20 cellular contexts compared by ENCODE assay signal in genomic region chr16:22086440-22086839, GRCh38. TPM values are rescaled to one million over a fixed set of nuclear protein-coding genes. Genes with fewer than 3 reads are reported as not detected.
DNase-seq lines count a peak whose midpoint lies in the region; ATAC-seq and TF ChIP-seq lines count a peak whose summit lies in the region.
"Had no signal": no experiment of that assay in that cellular context is flagged by ENCODE, and none has a peak within 500 bp of the region (broad histone marks: within the 10 kb centered on the region; RNA-seq: fewer than 3 reads in every experiment).

No MANE protein-coding gene starts in this region.

- DNase-seq in activated CD4-positive, alpha-beta T cell treated with anti-CD3 and anti-CD28 coated beads, Interleukin-2, amount 10 ng/mL, durations not matched to agents 7 days and 5 days, result no peak
- DNase-seq in activated CD4-positive, alpha-beta T cell treated with anti-CD3 and anti-CD28 coated beads, Interleukin-2, amount 50 U/mL, for 1 hour, result no peak
- DNase-seq in CD4-positive, alpha-beta memory T cell, result no peak
- DNase-seq in T-helper 17 cell (no peak), nephron progenitor cell (no peak), COLO829 (ENCODE audit: low spot score) (no peak)
- DNase-seq: ACHN; BE2C; C1 segment of cervical spinal cord; Caco-2; Calu3; CD4-positive, CD25-positive, alpha-beta regulatory T cell; CD8-positive, alpha-beta memory T cell; DMS79 treated with DMSO at 0.1 percent for 48 hours; GF-D8 had no signal

- peaks cover 5% of the 10 kb centered on the region for H3K36me3 Mint-ChIP-seq in activated CD4-positive, alpha-beta T cell treated with anti-CD3 and anti-CD28 coated beads, Interleukin-2, amount 10 ng/mL, durations not matched to agents 7 days and 5 days (ENCODE audit: low read depth)
- H3K36me3 Mint-ChIP-seq in CD4-positive, alpha-beta memory T cell, result peaks cover 23 to 27% of the 10 kb centered on the region in 2 donors
- H3K36me3 Mint-ChIP-seq in T-helper 17 cell (ENCODE audit: low read depth) (peaks cover 6% of the 10 kb centered on the region), nephron progenitor cell (ENCODE audit: low read depth) (peaks cover 10% of the 10 kb centered on the region)

- no peaks in the 10 kb centered on the region for H3K4me1 Mint-ChIP-seq in activated CD4-positive, alpha-beta T cell treated with anti-CD3 and anti-CD28 coated beads, Interleukin-2, amount 10 ng/mL, durations not matched to agents 7 days and 5 days
- H3K4me1 Mint-ChIP-seq in CD4-positive, alpha-beta memory T cell, result no peaks in the 10 kb centered on the region
- no peaks in the 10 kb centered on the region for H3K4me1 Mint-ChIP-seq in T-helper 17 cell
- H3K4me1 Mint-ChIP-seq in nephron progenitor cell, result no peaks in the 10 kb centered on the region
- H3K4me1 Mint-ChIP-seq: CD14-positive monocyte; CD8-positive, alpha-beta memory T cell had no signal

- no peak for ATAC-seq in T-helper 17 cell
- ATAC-seq in GM19397 (IDR thresholded peaks at IDR 0.05; ENCODE audit: unreplicated experiment), result no peak

- POLR2A ChIA-PET in activated CD4-positive, alpha-beta T cell treated with anti-CD3 and anti-CD28 coated beads, Interleukin-2, amount 10 ng/mL, durations not matched to agents 7 days and 5 days (lab: Charles Lee), result no interaction called here
- POLR2A ChIA-PET in CD4-positive, alpha-beta memory T cell (lab: Charles Lee; ENCODE audit: partially characterized antibody), result no interaction called here

- H3K4me3 Mint-ChIP-seq in activated CD4-positive, alpha-beta T cell treated with anti-CD3 and anti-CD28 coated beads, Interleukin-2, amount 10 ng/mL, durations not matched to agents 7 days and 5 days, result no peak overlapping the region
- H3K4me3 Mint-ChIP-seq in CD4-positive, alpha-beta memory T cell, result no peak overlapping the region
- H3K4me3 Mint-ChIP-seq in T-helper 17 cell (no peak overlapping the region), nephron progenitor cell (no peak overlapping the region)
- H3K4me3 Mint-ChIP-seq: CD14-positive monocyte; CD4-positive, CD25-positive, alpha-beta regulatory T cell; CD8-positive, alpha-beta memory T cell had no signal

- H3K27ac ChIP-seq in CD4-positive, alpha-beta memory T cell (ENCODE audit: low read depth, low read length), result no peak overlapping the region
- H3K27ac ChIP-seq: 22Rv1, BLaER1 had no signal

- no peak for TF ChIP-seq CTCF in nephron progenitor cell (IDR thresholded peaks at IDR 0.05)

- H3K4me1 ChIP-seq in CD4-positive, alpha-beta memory T cell (ENCODE audit: insufficient read depth, low read length), result no peaks in the 10 kb centered on the region
- H3K4me1 ChIP-seq: BE2C, BLaER1, Caco-2 had no signal

- H3K9me3 ChIP-seq in CD4-positive, alpha-beta memory T cell (ENCODE audit: control insufficient read depth in 1 of 2, low read length in 2 of 2), result no peaks in the 10 kb centered on the region
- no peaks in the 10 kb centered on the region for H3K9me3 ChIP-seq in T-helper 17 cell (ENCODE audit: control insufficient read depth, low read length, poor library complexity, severe bottlenecking)
- H3K9me3 ChIP-seq: BE2C, BLaER1, Caco-2 had no signal

- peaks cover 3% of the 10 kb centered on the region for H3K36me3 ChIP-seq in CD4-positive, alpha-beta memory T cell (ENCODE audit: insufficient read depth, low read length)
- H3K36me3 ChIP-seq: BE2C had no signal

- H3K27ac Mint-ChIP-seq in activated CD4-positive, alpha-beta T cell treated with anti-CD3 and anti-CD28 coated beads, Interleukin-2, amount 10 ng/mL, durations not matched to agents 7 days and 5 days, result peak overlapping the region; percentile 14
- H3K27ac Mint-ChIP-seq in CD4-positive, alpha-beta memory T cell, result peak overlapping the region in 4 of 7 donors; percentile 9 to 90 (median 75)
- H3K27ac Mint-ChIP-seq in T-helper 17 cell (peak overlapping the region; percentile 51), nephron progenitor cell (peak overlapping the region; percentile 7)
- H3K27ac Mint-ChIP-seq: CD14-positive monocyte had no signal

- H3K27me3 ChIP-seq in CD4-positive, alpha-beta memory T cell (ENCODE audit: insufficient read depth, low read length), result no peaks in the 10 kb centered on the region
- H3K27me3 ChIP-seq: BE2C, BLaER1 had no signal

- intact Hi-C loops in CD4-positive, alpha-beta memory T cell (cut with micrococcal nuclease), result no loop called here

- H3K9me3 Mint-ChIP-seq in activated CD4-positive, alpha-beta T cell treated with anti-CD3 and anti-CD28 coated beads, Interleukin-2, amount 10 ng/mL, durations not matched to agents 7 days and 5 days, result no peaks in the 10 kb centered on the region
- H3K9me3 Mint-ChIP-seq in CD4-positive, alpha-beta memory T cell, result no peaks in the 10 kb centered on the region
- no peaks in the 10 kb centered on the region for H3K9me3 Mint-ChIP-seq in nephron progenitor cell
- H3K9me3 Mint-ChIP-seq: CD4-positive, CD25-positive, alpha-beta regulatory T cell; CD8-positive, alpha-beta memory T cell had no signal

- H3K4me3 ChIP-seq in CD4-positive, alpha-beta memory T cell (ENCODE audit: low read length in 2 of 2), result no peak overlapping the region
- H3K4me3 ChIP-seq: BLaER1 had no signal

- CTCF ChIA-PET in activated CD4-positive, alpha-beta T cell treated with anti-CD3 and anti-CD28 coated beads, Interleukin-2, amount 10 ng/mL, durations not matched to agents 7 days and 5 days (lab: Charles Lee), result no interaction called here
- CTCF ChIA-PET in CD4-positive, alpha-beta memory T cell (lab: Charles Lee; ENCODE audit: partially characterized antibody), result no interaction called here

- H3K27me3 Mint-ChIP-seq in activated CD4-positive, alpha-beta T cell treated with anti-CD3 and anti-CD28 coated beads, Interleukin-2, amount 10 ng/mL, durations not matched to agents 7 days and 5 days, result no peaks in the 10 kb centered on the region
- no peaks in the 10 kb centered on the region for H3K27me3 Mint-ChIP-seq in CD4-positive, alpha-beta memory T cell
- no peaks in the 10 kb centered on the region for H3K27me3 Mint-ChIP-seq in T-helper 17 cell
- no peaks in the 10 kb centered on the region for H3K27me3 Mint-ChIP-seq in nephron progenitor cell (ENCODE audit: low read depth, poor library complexity)
- H3K27me3 Mint-ChIP-seq: CD4-positive, CD25-positive, alpha-beta regulatory T cell; CD8-positive, alpha-beta memory T cell had no signal

RNA-seq across cellular contexts. Expression of gene VWA3A, which starts 5.9 kb away (rescaled TPM):
- under 1 TPM; 0.15 to 0.20 TPM for total RNA-seq in activated CD4-positive, alpha-beta T cell treated with anti-CD3 and anti-CD28 coated beads, Interleukin-2, amount 10 ng/mL, durations not matched to agents 7 days and 5 days
- under 1 TPM; 0.33 to 0.41 TPM for total RNA-seq in CD4-positive, alpha-beta memory T cell
- polyA plus RNA-seq in CD4-positive, alpha-beta memory T cell, result not detected
- total RNA-seq in T-helper 17 cell, result under 1 TPM; 0.16 to 0.90 TPM
- total RNA-seq: Caco-2 had no signal
- polyA plus RNA-seq: AG04450; CD14-positive monocyte; CD4-positive, CD25-positive, alpha-beta regulatory T cell; CD8-positive, alpha-beta memory T cell had no signal

Comparison
In these comparisons a context has a peak if more than half of its experiments do, and no peak if none do; other contexts are left out.
1. H3K27ac Mint-ChIP-seq: peak in every context shown above with its lines; median percentile 75 in CD4-positive, alpha-beta memory T cell; 51 in T-helper 17 cell; 14 in activated CD4-positive, alpha-beta T cell treated with anti-CD3 and anti-CD28 coated beads, Interleukin-2, amount 10 ng/mL, durations not matched to agents 7 days and 5 days; 7 in nephron progenitor cell.